ENCODE assay signal across 38 cellular contexts in genomic region chr19:10182847-10183246, GRCh38.
"Had no signal": no experiment of that assay in that cellular context is flagged by ENCODE, and none has a peak within 500 bp of the region (broad histone marks: within the 10 kb centered on the region; RNA-seq: fewer than 3 reads in every experiment).

No MANE protein-coding gene starts in this region.

- H3K4me1 ChIP-seq: ascending aorta had no signal

- DNase-seq: activated CD4-positive, alpha-beta memory T cell treated with anti-CD3 and anti-CD28 coated beads, Interleukin-2, amount 10 ng/mL, durations not matched to agents 7 days and 5 days; activated CD4-positive, alpha-beta T cell treated with anti-CD3 and anti-CD28 coated beads for 1 hour; activated CD4-positive, alpha-beta T cell treated with anti-CD3 and anti-CD28 coated beads for 36 hours; activated CD4-positive, alpha-beta T cell treated with anti-CD3 and anti-CD28 coated beads for 48 hours; activated CD4-positive, alpha-beta T cell treated with anti-CD3 and anti-CD28 coated beads, Interleukin-2, amount 10 ng/mL, durations not matched to agents 7 days and 5 days; activated CD4-positive, alpha-beta T cell treated with anti-CD3 and anti-CD28 coated beads, Interleukin-2, amount 50 U/mL, for 48 hours; activated CD4-positive, CD25-positive, alpha-beta regulatory T cell; activated CD8-positive, alpha-beta memory T cell treated with anti-CD3 and anti-CD28 coated beads for 24 hours; activated CD8-positive, alpha-beta memory T cell treated with anti-CD3 and anti-CD28 coated beads, Interleukin-2, amount 10 ng/mL, durations not matched to agents 7 days and 5 days; activated CD8-positive, alpha-beta memory T cell treated with anti-CD3 and anti-CD28 coated beads, Interleukin-2, amount 50 U/mL, for 48 hours; activated CD8-positive, alpha-beta T cell treated with anti-CD3 and anti-CD28 coated beads, Interleukin-2, amount 10 ng/mL, durations not matched to agents 7 days and 5 days; activated effector memory CD4-positive, alpha-beta T cell treated with Interleukin-2 at 50 U/mL for 16 hours; activated gamma-delta T cell; activated naive CD4-positive, alpha-beta T cell treated with anti-CD3 and anti-CD28 coated beads, Interleukin-2, amount 10 ng/mL, durations not matched to agents 7 days and 5 days; activated naive CD4-positive, alpha-beta T cell treated with Interleukin-2 at 50 U/mL for 16 hours; activated naive CD8-positive, alpha-beta T cell treated with anti-CD3 and anti-CD28 coated beads, Interleukin-2, amount 10 ng/mL, durations not matched to agents 7 days and 5 days; activated naive CD8-positive, alpha-beta T cell treated with anti-CD3 and anti-CD28 coated beads, Interleukin-2, amount 50 U/mL, for 24 hours; activated T-cell treated with anti-CD3 and anti-CD28 coated beads, Interleukin-2, amount 50 U/mL, for 24 hours; activated T-cell treated with anti-CD3 and anti-CD28 coated beads, Interleukin-2, amount 50 U/mL, for 48 hours; amygdala; anterior cingulate cortex; caudate nucleus; cerebellar nuclear complex; T-helper 1 cell; T-helper 2 cell; T-helper 9 cell had no signal

- H3K27me3 Mint-ChIP-seq: activated CD4-positive, alpha-beta memory T cell treated with anti-CD3 and anti-CD28 coated beads, Interleukin-2, amount 10 ng/mL, durations not matched to agents 7 days and 5 days; activated CD4-positive, alpha-beta T cell treated with anti-CD3 and anti-CD28 coated beads for 36 hours; activated CD4-positive, alpha-beta T cell treated with anti-CD3 and anti-CD28 coated beads, Interleukin-2, amount 10 ng/mL, durations not matched to agents 7 days and 5 days; activated CD8-positive, alpha-beta memory T cell treated with anti-CD3 and anti-CD28 coated beads, Interleukin-2, amount 10 ng/mL, durations not matched to agents 7 days and 5 days; activated naive CD4-positive, alpha-beta T cell treated with anti-CD3 and anti-CD28 coated beads, Interleukin-2, amount 10 ng/mL, durations not matched to agents 7 days and 5 days; activated naive CD4-positive, alpha-beta T cell treated with anti-CD3 and anti-CD28 coated beads, Interleukin-2, amount 50 U/mL, for 24 hours; activated naive CD8-positive, alpha-beta T cell; activated naive CD8-positive, alpha-beta T cell treated with anti-CD3 and anti-CD28 coated beads, Interleukin-2, amount 10 ng/mL, durations not matched to agents 7 days and 5 days; activated naive CD8-positive, alpha-beta T cell treated with anti-CD3 and anti-CD28 coated beads, Interleukin-2, amount 50 U/mL, for 24 hours; activated T-cell treated with anti-CD3 and anti-CD28 coated beads, Interleukin-2, amount 50 U/mL, for 24 hours; brain; central memory CD8-positive, alpha-beta T cell had no signal

- H3K9me3 Mint-ChIP-seq: activated CD4-positive, alpha-beta memory T cell treated with anti-CD3 and anti-CD28 coated beads, Interleukin-2, amount 10 ng/mL, durations not matched to agents 7 days and 5 days; activated CD4-positive, alpha-beta T cell treated with anti-CD3 and anti-CD28 coated beads, Interleukin-2, amount 10 ng/mL, durations not matched to agents 7 days and 5 days; activated naive CD4-positive, alpha-beta T cell treated with anti-CD3 and anti-CD28 coated beads, Interleukin-2, amount 10 ng/mL, durations not matched to agents 7 days and 5 days; activated naive CD4-positive, alpha-beta T cell treated with anti-CD3 and anti-CD28 coated beads, Interleukin-2, amount 50 U/mL, for 24 hours; activated naive CD8-positive, alpha-beta T cell treated with anti-CD3 and anti-CD28 coated beads, Interleukin-2, amount 10 ng/mL, durations not matched to agents 7 days and 5 days; activated naive CD8-positive, alpha-beta T cell treated with anti-CD3 and anti-CD28 coated beads, Interleukin-2, amount 50 U/mL, for 24 hours; activated T-cell treated with anti-CD3 and anti-CD28 coated beads, Interleukin-2, amount 50 U/mL, for 24 hours; activated T-helper 2 cell treated with anti-CD3 and anti-CD28 coated beads, Interferon-gamma antibody, Interleukin-2, Interleukin-4, amounts not matched to agents 10 μg/mL and 5 μg/mL and 100 μg/mL, durations not matched to agents 14 hours and 24 hours and 36 hours; brain; central memory CD8-positive, alpha-beta T cell; T-helper 1 cell treated with Interleukin-12 subunit alpha and Interleukin-12 subunit beta and Interleukin-4 antibody, amounts not matched to agents 30 μg/mL and 1 μg/mL, for 36 hours; T-helper 2 cell treated with Interferon-gamma antibody and Interleukin-4, amounts not matched to agents 5 μg/mL and 100 μg/mL, for 36 hours had no signal

- H3K4me3 ChIP-seq: ascending aorta, cardiac muscle cell had no signal

- H3K4me1 Mint-ChIP-seq: brain had no signal

- ATAC-seq: activated CD4-positive, alpha-beta T cell treated with anti-CD3 and anti-CD28 coated beads for 36 hours; activated CD4-positive, CD25-positive, alpha-beta regulatory T cell treated with anti-CD3 and anti-CD28 coated beads, Interleukin-2, amount 50 U/mL, for 24 hours; activated CD8-positive, alpha-beta memory T cell treated with anti-CD3 and anti-CD28 coated beads, Interleukin-2, amount 10 ng/mL, durations not matched to agents 7 days and 5 days; activated CD8-positive, alpha-beta T cell treated with anti-CD3 and anti-CD28 coated beads, Interleukin-2, amount 10 ng/mL, durations not matched to agents 7 days and 5 days; activated naive CD8-positive, alpha-beta T cell treated with anti-CD3 and anti-CD28 coated beads, Interleukin-2, amount 50 U/mL, for 24 hours had no signal

- H3K27ac ChIP-seq: ascending aorta, cardiac muscle cell had no signal

- H3K4me3 Mint-ChIP-seq: activated CD4-positive, alpha-beta memory T cell treated with anti-CD3 and anti-CD28 coated beads, Interleukin-2, amount 10 ng/mL, durations not matched to agents 7 days and 5 days; activated CD4-positive, alpha-beta T cell treated with anti-CD3 and anti-CD28 coated beads for 36 hours; activated CD4-positive, alpha-beta T cell treated with anti-CD3 and anti-CD28 coated beads, Interleukin-2, amount 10 ng/mL, durations not matched to agents 7 days and 5 days; activated CD8-positive, alpha-beta memory T cell treated with anti-CD3 and anti-CD28 coated beads, Interleukin-2, amount 10 ng/mL, durations not matched to agents 7 days and 5 days; activated CD8-positive, alpha-beta T cell treated with anti-CD3 and anti-CD28 coated beads, Interleukin-2, amount 10 ng/mL, durations not matched to agents 7 days and 5 days; activated naive CD4-positive, alpha-beta T cell treated with anti-CD3 and anti-CD28 coated beads, Interleukin-2, amount 10 ng/mL, durations not matched to agents 7 days and 5 days; activated naive CD4-positive, alpha-beta T cell treated with anti-CD3 and anti-CD28 coated beads, Interleukin-2, amount 50 U/mL, for 24 hours; activated naive CD8-positive, alpha-beta T cell; activated naive CD8-positive, alpha-beta T cell treated with anti-CD3 and anti-CD28 coated beads, Interleukin-2, amount 10 ng/mL, durations not matched to agents 7 days and 5 days; activated naive CD8-positive, alpha-beta T cell treated with anti-CD3 and anti-CD28 coated beads, Interleukin-2, amount 50 U/mL, for 24 hours; activated T-cell treated with anti-CD3 and anti-CD28 coated beads, Interleukin-2, amount 50 U/mL, for 24 hours; brain; central memory CD8-positive, alpha-beta T cell; T-helper 1 cell treated with Interleukin-12 subunit alpha and Interleukin-12 subunit beta and Interleukin-4 antibody, amounts not matched to agents 30 μg/mL and 1 μg/mL, for 36 hours; T-helper 2 cell treated with Interferon-gamma antibody and Interleukin-4, amounts not matched to agents 5 μg/mL and 100 μg/mL, for 36 hours had no signal

- FAIRE-seq: bronchial epithelial cell, TTC549 had no signal

- H3K9me3 ChIP-seq: ascending aorta had no signal

- H3K27me3 ChIP-seq: ascending aorta, cardiac muscle cell had no signal

- H3K27ac Mint-ChIP-seq: activated CD4-positive, alpha-beta memory T cell treated with anti-CD3 and anti-CD28 coated beads, Interleukin-2, amount 10 ng/mL, durations not matched to agents 7 days and 5 days; activated CD4-positive, alpha-beta T cell treated with anti-CD3 and anti-CD28 coated beads for 36 hours; activated CD4-positive, alpha-beta T cell treated with anti-CD3 and anti-CD28 coated beads, Interleukin-2, amount 10 ng/mL, durations not matched to agents 7 days and 5 days; activated CD8-positive, alpha-beta memory T cell treated with anti-CD3 and anti-CD28 coated beads, Interleukin-2, amount 10 ng/mL, durations not matched to agents 7 days and 5 days; activated CD8-positive, alpha-beta T cell treated with anti-CD3 and anti-CD28 coated beads, Interleukin-2, amount 10 ng/mL, durations not matched to agents 7 days and 5 days; activated naive CD4-positive, alpha-beta T cell treated with anti-CD3 and anti-CD28 coated beads, Interleukin-2, amount 10 ng/mL, durations not matched to agents 7 days and 5 days; activated naive CD4-positive, alpha-beta T cell treated with anti-CD3 and anti-CD28 coated beads, Interleukin-2, amount 50 U/mL, for 24 hours; activated naive CD8-positive, alpha-beta T cell; activated naive CD8-positive, alpha-beta T cell treated with anti-CD3 and anti-CD28 coated beads, Interleukin-2, amount 10 ng/mL, durations not matched to agents 7 days and 5 days; activated naive CD8-positive, alpha-beta T cell treated with anti-CD3 and anti-CD28 coated beads, Interleukin-2, amount 50 U/mL, for 24 hours; activated T-cell treated with anti-CD3 and anti-CD28 coated beads, Interleukin-2, amount 50 U/mL, for 24 hours; activated T-helper 2 cell treated with anti-CD3 and anti-CD28 coated beads, Interferon-gamma antibody, Interleukin-2, Interleukin-4, amounts not matched to agents 10 μg/mL and 5 μg/mL and 100 μg/mL, durations not matched to agents 14 hours and 24 hours and 36 hours; T-helper 1 cell treated with Interleukin-12 subunit alpha and Interleukin-12 subunit beta and Interleukin-4 antibody, amounts not matched to agents 30 μg/mL and 1 μg/mL, for 36 hours; T-helper 2 cell treated with Interferon-gamma antibody and Interleukin-4, amounts not matched to agents 5 μg/mL and 100 μg/mL, for 36 hours had no signal
